In the genomic region with DNA sequence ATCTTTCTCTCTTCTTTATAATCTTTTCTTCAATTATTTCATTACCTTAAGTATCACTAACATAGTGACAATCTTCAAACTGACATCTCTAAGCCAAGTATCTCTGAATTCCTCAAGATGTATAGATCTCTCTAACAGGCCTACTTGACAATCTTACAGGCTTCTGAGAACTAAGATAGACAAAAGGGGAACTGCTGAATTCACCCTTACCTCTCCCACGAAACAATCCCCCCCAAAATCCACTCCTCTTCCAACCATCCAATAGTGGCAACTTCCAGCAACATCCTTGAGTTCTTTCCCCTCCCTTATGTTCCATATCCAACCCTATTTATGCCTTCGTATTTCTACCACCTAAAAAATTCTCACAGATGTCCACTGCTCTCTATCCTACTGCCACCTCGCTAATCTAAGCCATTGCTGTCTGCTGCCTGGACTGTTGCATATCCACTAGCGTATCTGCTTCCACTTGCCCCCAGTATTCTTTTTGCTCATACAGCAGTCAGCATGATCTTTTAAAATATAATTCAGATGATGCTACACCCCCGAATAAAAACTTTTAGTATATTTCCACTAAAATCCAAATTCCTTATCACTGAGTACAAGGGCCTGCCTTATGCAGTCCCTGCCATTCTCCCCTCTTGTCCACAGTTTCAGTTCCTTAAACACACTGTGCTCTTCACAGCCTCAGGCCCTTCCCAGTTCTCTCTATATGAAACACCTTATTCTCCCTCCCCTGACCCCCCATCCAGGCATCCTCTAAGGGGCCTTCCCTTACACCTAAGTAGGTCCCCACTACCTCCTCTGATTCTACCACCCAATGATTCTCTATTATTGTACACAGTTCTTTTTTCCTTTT, we compare ENCODE assay signal across 1 cellular context.
TF ChIP-seq lines count a peak whose summit lies in the region.

No MANE protein-coding gene starts in this region.

TF ChIP-seq in IMR-90, 13 proteins besides CTCF, POLR2A, EP300 and RAD21 (continued from another document):
- TF ChIP-seq, protein P1, sequence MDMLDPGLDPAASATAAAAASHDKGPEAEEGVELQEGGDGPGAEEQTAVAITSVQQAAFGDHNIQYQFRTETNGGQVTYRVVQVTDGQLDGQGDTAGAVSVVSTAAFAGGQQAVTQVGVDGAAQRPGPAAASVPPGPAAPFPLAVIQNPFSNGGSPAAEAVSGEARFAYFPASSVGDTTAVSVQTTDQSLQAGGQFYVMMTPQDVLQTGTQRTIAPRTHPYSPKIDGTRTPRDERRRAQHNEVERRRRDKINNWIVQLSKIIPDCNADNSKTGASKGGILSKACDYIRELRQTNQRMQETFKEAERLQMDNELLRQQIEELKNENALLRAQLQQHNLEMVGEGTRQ (IDR thresholded peaks at IDR 0.05; ENCODE audit: low read depth, low read length): no peak
- TF ChIP-seq NFE2L2 (IDR thresholded peaks at IDR 0.05; ENCODE audit: low read depth, low read length) (no peak), RFX5 (IDR thresholded peaks at IDR 0.05; ENCODE audit: low read depth, low read length) (no peak)
- TF ChIP-seq, protein P2, sequence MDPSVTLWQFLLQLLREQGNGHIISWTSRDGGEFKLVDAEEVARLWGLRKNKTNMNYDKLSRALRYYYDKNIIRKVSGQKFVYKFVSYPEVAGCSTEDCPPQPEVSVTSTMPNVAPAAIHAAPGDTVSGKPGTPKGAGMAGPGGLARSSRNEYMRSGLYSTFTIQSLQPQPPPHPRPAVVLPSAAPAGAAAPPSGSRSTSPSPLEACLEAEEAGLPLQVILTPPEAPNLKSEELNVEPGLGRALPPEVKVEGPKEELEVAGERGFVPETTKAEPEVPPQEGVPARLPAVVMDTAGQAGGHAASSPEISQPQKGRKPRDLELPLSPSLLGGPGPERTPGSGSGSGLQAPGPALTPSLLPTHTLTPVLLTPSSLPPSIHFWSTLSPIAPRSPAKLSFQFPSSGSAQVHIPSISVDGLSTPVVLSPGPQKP (IDR thresholded peaks at IDR 0.05; ENCODE audit: borderline replicate concordance, low read depth, low read length): no peak
TF ChIP-seq in IMR-90: peak in this region for 0.
